16 cellular contexts compared by ENCODE assay signal in genomic region chr9:126436545-126437269, GRCh38.
A peak's percentile ranks its signal among the peaks of the same experiment; 100 is the strongest.
DNase-seq lines count a peak whose midpoint lies in the region; TF ChIP-seq lines count a peak whose summit lies in the region.
"Had no signal": no experiment of that assay in that cellular context is flagged by ENCODE, and none has a peak within 500 bp of the region (broad histone marks: within the 10 kb centered on the region; RNA-seq: fewer than 3 reads in every experiment).

No MANE protein-coding gene starts in this region.

- TF ChIP-seq RAD21 in neural cell (conservative IDR thresholded peaks at IDR 0.05) = no peak

- H3F3A ChIP-seq in neural cell (ENCODE audit: insufficient read depth, low read length, poor library complexity, severe bottlenecking) = no peaks in the 10 kb centered on the region

- no peak for TF ChIP-seq EP300 in neural cell (conservative IDR thresholded peaks at IDR 0.05; ENCODE audit: poor library complexity, severe bottlenecking)

- peak overlapping the region; percentile 88 for H3K27ac ChIP-seq in neural cell (ENCODE audit: low read length)
- H3K27ac ChIP-seq: foreskin keratinocyte, PC-9, right lobe of liver had no signal

- H3K36me3 ChIP-seq in neural cell (ENCODE audit: insufficient read depth, low read length) = peaks cover 4% of the 10 kb centered on the region

- DNase-seq in AG20443 (ENCODE audit: low spot score) (peak; percentile 39), HFFc6 (peak; percentile 6), Ammon's horn (ENCODE audit: low spot score) (no peak), SIG-M5 treated with dmso at 0.1 percent for 504 hours (lab: John Stamatoyannopoulos, UW; ENCODE audit: unreplicated experiment) (no peak), NCI-H2171 (lab: John Stamatoyannopoulos, UW) (no peak), HPDE6-E6E7 (ENCODE audit: extremely low spot score) (no peak)
- DNase-seq: activated naive CD4-positive, alpha-beta T cell treated with Interleukin-2 at 50 U/mL for 16 hours; effector memory CD8-positive, alpha-beta T cell; foreskin keratinocyte; NCI-H1048; PC-9; right lobe of liver; stimulated activated CD4-positive, alpha-beta T cell treated with anti-CD3 and anti-CD28 coated beads, Interleukin-4, amount 100 ng/mL, for 24 hours had no signal

- no peaks in the 10 kb centered on the region for H3K79me2 ChIP-seq in neural cell (replicated peaks; ENCODE audit: insufficient read depth, low read length)

- H3K4me2 ChIP-seq in neural cell (ENCODE audit: low read length) = peak overlapping the region; percentile 53
- H3K4me2 ChIP-seq: PC-9 had no signal

- H3K27me3 Mint-ChIP-seq in HFFc6 (ENCODE audit: insufficient read depth) = no peaks in the 10 kb centered on the region
- H3K27me3 Mint-ChIP-seq in brain = peaks cover 8% of the 10 kb centered on the region
- H3K27me3 Mint-ChIP-seq: B cell; effector memory CD8-positive, alpha-beta T cell had no signal

- peak overlapping the region; percentile 44 for H3K9ac ChIP-seq in neural cell (ENCODE audit: low read length)

- no peaks in the 10 kb centered on the region for H4K20me1 ChIP-seq in neural cell (ENCODE audit: insufficient read depth)

- H3K4me1 Mint-ChIP-seq in HFFc6 (ENCODE audit: low read depth) (peaks cover 53% of the 10 kb centered on the region), brain (peaks cover 88% of the 10 kb centered on the region)
- H3K4me1 Mint-ChIP-seq: B cell had no signal

- no peaks in the 10 kb centered on the region for H3K27me3 ChIP-seq in neural cell (ENCODE audit: insufficient read depth, low read depth, low read length)
- H3K27me3 ChIP-seq: foreskin keratinocyte, right lobe of liver had no signal

- no peaks in the 10 kb centered on the region for H3K9me3 ChIP-seq in neural cell (ENCODE audit: low read length)
- H3K9me3 ChIP-seq: right lobe of liver had no signal

- H3K4me3 Mint-ChIP-seq in HFFc6 (peak overlapping the region; percentile 28; the same call in 1 of the 2 replicates), brain (peak overlapping the region in 2 of 5 experiments; percentile 38 to 62)
- H3K4me3 Mint-ChIP-seq: B cell; effector memory CD8-positive, alpha-beta T cell had no signal

- no peak overlapping the region for H2AFZ ChIP-seq in neural cell (ENCODE audit: low read depth, low read length)
- H2AFZ ChIP-seq: PC-9 had no signal

- peak overlapping the region; percentile 51; the same call in 1 of the 2 replicates for H3K27ac Mint-ChIP-seq in HFFc6
- peak overlapping the region in 4 of 5 experiments; percentile 18 to 97 (median 92) for H3K27ac Mint-ChIP-seq in brain
- H3K27ac Mint-ChIP-seq: B cell; effector memory CD8-positive, alpha-beta T cell had no signal

- no peak for TF ChIP-seq CTCF in HFFc6 (IDR thresholded peaks at IDR 0.05)
- TF ChIP-seq CTCF in brain (conservative IDR thresholded peaks at IDR 0.05) = no peak
- TF ChIP-seq CTCF in neural cell (IDR thresholded peaks at IDR 0.05; ENCODE audit: poor library complexity, severe bottlenecking) = no peak

- no peaks in the 10 kb centered on the region for H3K9me3 Mint-ChIP-seq in HFFc6
- H3K9me3 Mint-ChIP-seq in brain = no peaks in the 10 kb centered on the region
- H3K9me3 Mint-ChIP-seq: effector memory CD8-positive, alpha-beta T cell had no signal

- peak overlapping the region; percentile 34 for H3K4me3 ChIP-seq in neural cell (ENCODE audit: low read length)
- H3K4me3 ChIP-seq: PC-9, right lobe of liver had no signal

- H3K9me2 ChIP-seq in neural cell (ENCODE audit: insufficient read depth, low read length) = no peaks in the 10 kb centered on the region

- H3K36me3 Mint-ChIP-seq in HFFc6 (ENCODE audit: low read depth) (no peaks in the 10 kb centered on the region), brain (peaks cover 12% of the 10 kb centered on the region)

TF ChIP-seq in neural cell, 6 proteins besides CTCF, POLR2A, EP300 and RAD21:
- TF ChIP-seq, protein P1, sequence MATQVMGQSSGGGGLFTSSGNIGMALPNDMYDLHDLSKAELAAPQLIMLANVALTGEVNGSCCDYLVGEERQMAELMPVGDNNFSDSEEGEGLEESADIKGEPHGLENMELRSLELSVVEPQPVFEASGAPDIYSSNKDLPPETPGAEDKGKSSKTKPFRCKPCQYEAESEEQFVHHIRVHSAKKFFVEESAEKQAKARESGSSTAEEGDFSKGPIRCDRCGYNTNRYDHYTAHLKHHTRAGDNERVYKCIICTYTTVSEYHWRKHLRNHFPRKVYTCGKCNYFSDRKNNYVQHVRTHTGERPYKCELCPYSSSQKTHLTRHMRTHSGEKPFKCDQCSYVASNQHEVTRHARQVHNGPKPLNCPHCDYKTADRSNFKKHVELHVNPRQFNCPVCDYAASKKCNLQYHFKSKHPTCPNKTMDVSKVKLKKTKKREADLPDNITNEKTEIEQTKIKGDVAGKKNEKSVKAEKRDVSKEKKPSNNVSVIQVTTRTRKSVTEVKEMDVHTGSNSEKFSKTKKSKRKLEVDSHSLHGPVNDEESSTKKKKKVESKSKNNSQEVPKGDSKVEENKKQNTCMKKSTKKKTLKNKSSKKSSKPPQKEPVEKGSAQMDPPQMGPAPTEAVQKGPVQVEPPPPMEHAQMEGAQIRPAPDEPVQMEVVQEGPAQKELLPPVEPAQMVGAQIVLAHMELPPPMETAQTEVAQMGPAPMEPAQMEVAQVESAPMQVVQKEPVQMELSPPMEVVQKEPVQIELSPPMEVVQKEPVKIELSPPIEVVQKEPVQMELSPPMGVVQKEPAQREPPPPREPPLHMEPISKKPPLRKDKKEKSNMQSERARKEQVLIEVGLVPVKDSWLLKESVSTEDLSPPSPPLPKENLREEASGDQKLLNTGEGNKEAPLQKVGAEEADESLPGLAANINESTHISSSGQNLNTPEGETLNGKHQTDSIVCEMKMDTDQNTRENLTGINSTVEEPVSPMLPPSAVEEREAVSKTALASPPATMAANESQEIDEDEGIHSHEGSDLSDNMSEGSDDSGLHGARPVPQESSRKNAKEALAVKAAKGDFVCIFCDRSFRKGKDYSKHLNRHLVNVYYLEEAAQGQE (IDR thresholded peaks at IDR 0.05; ENCODE audit: borderline replicate concordance) = no peak

Comparison
In these comparisons a context has a peak if more than half of its experiments do, and no peak if none do; other contexts are left out.
1. DNase-seq: peak in AG20443 (single experiment) and HFFc6 (single experiment); none in Ammon's horn (single experiment), SIG-M5 treated with dmso at 0.1 percent for 504 hours (single experiment), NCI-H2171 (single experiment) and HPDE6-E6E7 (single experiment).